ENCODE assay signal across 11 cellular contexts in genomic region chr11:62502030-62502730, GRCh38. TPM values are rescaled to one million over a fixed set of nuclear protein-coding genes. Genes with fewer than 3 reads are reported as not detected.
DNase-seq lines count a peak whose midpoint lies in the region; ATAC-seq, FAIRE-seq and TF ChIP-seq lines count a peak whose summit lies in the region.
"Had no signal": no experiment of that assay in that cellular context is flagged by ENCODE, and none has a peak within 500 bp of the region (broad histone marks: within the 10 kb centered on the region; RNA-seq: fewer than 3 reads in every experiment).

No MANE protein-coding gene starts in this region.

- H3K79me2 ChIP-seq in parathyroid adenoma = no peaks in the 10 kb centered on the region

- DNase-seq in A549 (ENCODE audit: low read depth in 1 of 2, low spot score in 1 of 2) (no peak), RWPE1 (ENCODE audit: low spot score) (no peak), esophagus muscularis mucosa (ENCODE audit: extremely low spot score) (no peak), cerebellar nuclear complex (lab: John Stamatoyannopoulos, UW) (no peak), T-helper 9 cell (no peak), DMS79 (lab: John Stamatoyannopoulos, UW) (no peak)
- no peak for DNase-seq in stimulated activated naive CD8-positive, alpha-beta T cell treated with anti-CD3 and anti-CD28 coated beads, Interleukin-15, Interleukin-2, amounts not matched to agents 100 U/mL and 50 U/mL, for 24 hours
- DNase-seq: activated CD8-positive, alpha-beta T cell treated with anti-CD3 and anti-CD28 coated beads for 36 hours; activated naive CD4-positive, alpha-beta T cell had no signal

- TF ChIP-seq RAD21 in A549 (conservative IDR thresholded peaks at IDR 0.05 in 1 of 2, IDR thresholded peaks at IDR 0.05 in 1 of 2) = no peak

- H3K4me3 ChIP-seq in A549 (no peak overlapping the region), esophagus muscularis mucosa (no peak overlapping the region), parathyroid adenoma (ENCODE audit: low read depth, low read length) (no peak overlapping the region)
- H3K4me3 ChIP-seq: right lobe of liver had no signal

- CTCF ChIA-PET in A549 (lab: Yijun Ruan, JAX) = interaction anchor here (1.2 to 13.1 kb wide), 3 partner anchors 14 to 77 kb away, joined by 3 to 143 read pairs (median 9); partner anchors contain the start of gene AHNAK
- CTCF ChIA-PET in RWPE1 (lab: Yijun Ruan, JAX) = no interaction called here

- no peak for TF ChIP-seq POLR2A in A549 (IDR thresholded peaks at IDR 0.05; ENCODE audit: low read length)
- no peak for TF ChIP-seq POLR2A in esophagus muscularis mucosa (IDR thresholded peaks at IDR 0.05; ENCODE audit: low read depth)

- intact Hi-C loops in esophagus muscularis mucosa (cut with DNase I) = no loop called here

- POLR2A ChIA-PET in A549 (lab: Yijun Ruan, JAX) (no interaction called here), RWPE1 (lab: Yijun Ruan, JAX; ENCODE audit: low non-redundant PET) (no interaction called here)

- H3K36me3 ChIP-seq in esophagus muscularis mucosa = no peaks in the 10 kb centered on the region
- no peaks in the 10 kb centered on the region for H3K36me3 ChIP-seq in parathyroid adenoma (ENCODE audit: control insufficient read depth, insufficient read depth, low read length)
- H3K36me3 ChIP-seq: right lobe of liver had no signal

- H2AFZ ChIP-seq in parathyroid adenoma = peak overlapping the region; percentile 46

- H3K9me3 ChIP-seq in A549 = no peaks in the 10 kb centered on the region
- H3K9me3 ChIP-seq in esophagus muscularis mucosa = no peaks in the 10 kb centered on the region
- no peaks in the 10 kb centered on the region for H3K9me3 ChIP-seq in parathyroid adenoma (ENCODE audit: control insufficient read depth, low read length)
- H3K9me3 ChIP-seq: right lobe of liver had no signal

- H3K4me2 ChIP-seq in A549 (no peak overlapping the region), parathyroid adenoma (ENCODE audit: low read length) (no peak overlapping the region)

- WGBS in A549 (ENCODE audit: missing lambda C conversion rate) = 57% methylated on average over 10 of the region's 10 CpGs
- WGBS in esophagus muscularis mucosa = 50% methylated on average over 10 of the region's 10 CpGs

- H3K27ac ChIP-seq in A549 = peak overlapping the region; percentile 32 to 33; a peak in 3 of 6 replicates
- H3K27ac ChIP-seq in RWPE1 = peak overlapping the region; percentile 90
- H3K27ac ChIP-seq in esophagus muscularis mucosa (replicated peaks in 1 of 4) = peak overlapping the region; percentile 69 to 91 (median 83)
- H3K27ac ChIP-seq in parathyroid adenoma = peak overlapping the region; percentile 19

- no peak overlapping the region for H3K9ac ChIP-seq in parathyroid adenoma

- peaks cover 58% of the 10 kb centered on the region for H3K4me1 ChIP-seq in A549
- peaks cover 71 to 85% (median 80%) of the 10 kb centered on the region in 4 donors for H3K4me1 ChIP-seq in esophagus muscularis mucosa
- peaks cover 4% of the 10 kb centered on the region for H3K4me1 ChIP-seq in parathyroid adenoma

- TF ChIP-seq CTCF in A549 (IDR thresholded peaks at IDR 0.05) = no peak
- TF ChIP-seq CTCF in RWPE1 (conservative IDR thresholded peaks at IDR 0.05; ENCODE audit: low read depth) = no peak
- TF ChIP-seq CTCF in esophagus muscularis mucosa (IDR thresholded peaks at IDR 0.05) = no peak
- TF ChIP-seq CTCF in parathyroid adenoma (IDR thresholded peaks at IDR 0.05) = no peak

- TF ChIP-seq EP300 in A549 (IDR thresholded peaks at IDR 0.05) (no peak), esophagus muscularis mucosa (IDR thresholded peaks at IDR 0.05) (no peak)

- H3K27me3 ChIP-seq in esophagus muscularis mucosa (no peaks in the 10 kb centered on the region), parathyroid adenoma (ENCODE audit: control insufficient read depth, insufficient read depth, low read length) (no peaks in the 10 kb centered on the region)
- H3K27me3 ChIP-seq: right lobe of liver had no signal

- no peak for FAIRE-seq in A549 (lab: Jason Lieb, UNC)

- ATAC-seq in A549 = no peak
- ATAC-seq in stimulated activated naive CD8-positive, alpha-beta T cell treated with anti-CD3 and anti-CD28 coated beads, Interleukin-15, Interleukin-2, amounts not matched to agents 100 U/mL and 50 U/mL, for 24 hours = no peak
- ATAC-seq: activated CD8-positive, alpha-beta T cell treated with anti-CD3 and anti-CD28 coated beads for 36 hours had no signal

TF ChIP-seq in A549, 52 proteins besides CTCF, POLR2A, EP300 and RAD21:
- TF ChIP-seq NPAS2 (CRISPR knock-in tag; IDR thresholded peaks at IDR 0.05; ENCODE audit: borderline replicate concordance) (no peak), NFE2L2 (conservative IDR thresholded peaks at IDR 0.05; ENCODE audit: low read length) (no peak), HES2 (IDR thresholded peaks at IDR 0.05) (no peak), ZSCAN20 (CRISPR knock-in tag; IDR thresholded peaks at IDR 0.05) (no peak), GATA3 (IDR thresholded peaks at IDR 0.05; ENCODE audit: borderline replicate concordance) (no peak)

RNA-seq across cellular contexts. Expression of gene AHNAK, which starts 44.4 kb away (rescaled TPM):
- polyA plus RNA-seq in A549 (2011; rRNA removed) (82.0 and 98.0 TPM in 2 replicates), A549 (2017; fragmentation: RNase III; extraction: RNeasy Plus Mini Kit Qiagen cat#74134 plus additional on column Dnase treatment) (41.5 to 62.9 TPM (median 43.3 TPM) in 3 replicates)
- polyA plus RNA-seq in A549 (2012; cell fraction: cytosol; rRNA removed) = 26.1 and 27.2 TPM in 2 replicates
- 55.0 and 96.0 TPM in 2 replicates for polyA plus RNA-seq in A549 (2012; cell fraction: nucleus; rRNA removed)
- 179 and 182 TPM in 2 replicates for polyA minus RNA-seq in A549 (2011; rRNA and poly(A)+ RNA removed)
- 1,000 to 10,000 TPM; 1,278 to 2,374 (median 1,866) TPM for total RNA-seq in esophagus muscularis mucosa

Comparison
In these comparisons a context has a peak if more than half of its experiments do, and no peak if none do; other contexts are left out.
1. H3K27ac ChIP-seq: peak in every context shown above with its lines; median percentile 90 in RWPE1; 83 in esophagus muscularis mucosa; 32 in A549; 19 in parathyroid adenoma.